Comparison of ENCODE assay signal across 15 cellular contexts in the genomic region with DNA sequence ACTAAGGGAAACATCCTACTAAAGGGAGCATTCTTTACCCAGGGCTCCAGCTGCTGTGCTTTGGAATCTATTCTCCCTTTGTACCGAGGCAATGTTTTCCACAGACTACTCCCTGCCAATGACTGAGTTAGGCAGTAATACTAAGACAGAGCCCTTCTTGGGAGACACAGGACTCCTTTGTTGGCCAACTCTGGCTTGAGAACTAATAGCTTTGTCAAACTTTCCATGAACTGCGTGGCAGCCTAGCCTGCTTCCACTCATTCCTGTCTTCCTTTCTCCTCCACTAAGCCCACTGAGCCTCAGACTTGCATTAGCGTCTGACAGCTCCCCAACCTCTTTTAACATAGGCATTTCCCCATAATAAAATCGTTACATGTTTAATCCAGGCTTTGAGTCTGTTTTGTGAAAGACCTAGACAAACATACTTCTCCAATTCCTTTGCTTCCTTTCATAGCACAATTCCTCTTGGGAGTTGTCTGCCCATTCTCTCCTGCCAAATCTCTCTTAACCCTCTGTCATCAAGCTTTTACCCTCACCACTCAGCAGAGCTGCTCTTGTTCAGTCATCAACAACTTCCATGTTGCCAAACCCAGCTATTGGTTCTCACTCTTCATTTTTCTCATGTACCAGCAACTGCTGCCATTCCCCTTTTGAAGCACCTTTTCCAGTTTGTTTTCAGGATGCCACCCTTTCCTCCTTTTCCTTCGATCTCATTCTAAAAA.
DNase-seq lines count a peak whose midpoint lies in the region; ATAC-seq and TF ChIP-seq lines count a peak whose summit lies in the region.
"Had no signal": no experiment of that assay in that cellular context is flagged by ENCODE, and none has a peak within 500 bp of the region (broad histone marks: within the 10 kb centered on the region; RNA-seq: fewer than 3 reads in every experiment).

No MANE protein-coding gene starts in this region.

- H4K20me1 ChIP-seq in neural progenitor cell (ENCODE audit: low read depth) = no peaks in the 10 kb centered on the region

- H3K4me2 ChIP-seq in neural progenitor cell = peak overlapping the region; percentile 11

- WGBS in aorta, 2 donors = 11 to 20% methylated on average over 5 of the region's 5 CpGs
- 65 to 68% (median 68%) methylated on average over 5 of the region's 5 CpGs for WGBS in ovary, 3 donors

- no peaks in the 10 kb centered on the region for H3K9me3 ChIP-seq in neural progenitor cell (ENCODE audit: low read depth)
- no peaks in the 10 kb centered on the region for H3K9me3 ChIP-seq in aorta (ENCODE audit: control insufficient read depth, low read length)
- H3K9me3 ChIP-seq in ovary = no peaks in the 10 kb centered on the region
- H3K9me3 ChIP-seq: pancreas had no signal

- no peaks in the 10 kb centered on the region for H3K4me1 Mint-ChIP-seq in neural progenitor cell
- peaks cover 2% of the 10 kb centered on the region for H3K4me1 Mint-ChIP-seq in chondrocyte (ENCODE audit: low read depth)
- H3K4me1 Mint-ChIP-seq in stimulated activated naive CD8-positive, alpha-beta T cell treated with anti-CD3 and anti-CD28 coated beads, Interleukin-15, amount 100 ng/mL, for 72 hours = no peaks in the 10 kb centered on the region
- H3K4me1 Mint-ChIP-seq: CD14-positive monocyte had no signal

- H3F3A ChIP-seq in neural progenitor cell (ENCODE audit: low read depth) = no peaks in the 10 kb centered on the region

- TF ChIP-seq CTCF in neural progenitor cell (IDR thresholded peaks at IDR 0.05) (no peak), ovary (IDR thresholded peaks at IDR 0.05) (no peak), chondrocyte (IDR thresholded peaks at IDR 0.05) (no peak)

- H3K4me3 Mint-ChIP-seq in neural progenitor cell (no peak overlapping the region), chondrocyte (ENCODE audit: unreplicated experiment) (no peak overlapping the region)
- H3K4me3 Mint-ChIP-seq in stimulated activated naive CD8-positive, alpha-beta T cell treated with anti-CD3 and anti-CD28 coated beads, Interleukin-15, amount 100 ng/mL, for 72 hours = no peak overlapping the region
- H3K4me3 Mint-ChIP-seq: activated naive CD8-positive, alpha-beta T cell; CD14-positive monocyte; stimulated activated naive CD8-positive, alpha-beta T cell treated with anti-CD3 and anti-CD28 coated beads, Interleukin-15, Interleukin-2, amounts not matched to agents 100 ng/mL and 50 ng/mL, for 24 hours had no signal

- H3K27ac Mint-ChIP-seq in neural progenitor cell (no peak overlapping the region), chondrocyte (ENCODE audit: unreplicated experiment) (no peak overlapping the region)
- H3K27ac Mint-ChIP-seq in stimulated activated naive CD8-positive, alpha-beta T cell treated with anti-CD3 and anti-CD28 coated beads, Interleukin-15, amount 100 ng/mL, for 72 hours = no peak overlapping the region
- H3K27ac Mint-ChIP-seq: activated naive CD8-positive, alpha-beta T cell; CD14-positive monocyte; stimulated activated naive CD8-positive, alpha-beta T cell treated with anti-CD3 and anti-CD28 coated beads, Interleukin-15, Interleukin-2, amounts not matched to agents 100 ng/mL and 50 ng/mL, for 24 hours had no signal

- peaks cover 16% of the 10 kb centered on the region for H3K4me1 ChIP-seq in neural progenitor cell
- peaks cover 0 to 4% of the 10 kb centered on the region in 2 donors for H3K4me1 ChIP-seq in aorta (ENCODE audit: control insufficient read depth in 1 of 2, insufficient read depth in 2 of 2, low read length in 2 of 2)
- no peaks in the 10 kb centered on the region for H3K4me1 ChIP-seq in ovary (ENCODE audit: insufficient read depth)
- H3K4me1 ChIP-seq: pancreas had no signal

- no peak for TF ChIP-seq EP300 in ovary (IDR thresholded peaks at IDR 0.05)

- H2AFZ ChIP-seq in neural progenitor cell (replicated peaks) = no peak overlapping the region

- no peaks in the 10 kb centered on the region for H3K36me3 Mint-ChIP-seq in neural progenitor cell
- H3K36me3 Mint-ChIP-seq in chondrocyte (ENCODE audit: low read depth) = no peaks in the 10 kb centered on the region
- H3K36me3 Mint-ChIP-seq: activated naive CD8-positive, alpha-beta T cell; CD14-positive monocyte had no signal

- DNase-seq in amygdala (lab: John Stamatoyannopoulos, UW) = peak in 49 of 56 donors; percentile 1 to 76 (median 25)
- peak; percentile 93 for DNase-seq in globus pallidus (ENCODE audit: low spot score)
- peak; percentile 39 for DNase-seq in neural progenitor cell (ENCODE audit: low spot score)
- DNase-seq in aorta = peak in 1 of 2 donors; percentile 60
- DNase-seq in ovary = no peak
- no peak for DNase-seq in chondrocyte (ENCODE audit: low spot score)
- DNase-seq in stimulated activated naive CD8-positive, alpha-beta T cell treated with anti-CD3 and anti-CD28 coated beads, Interleukin-15, amount 100 ng/mL, for 72 hours = no peak
- DNase-seq: activated CD4-positive, alpha-beta T cell treated with anti-CD3 and anti-CD28 coated beads for 48 hours; NCI-H446 treated with DMSO at 0.1 percent for 48 hours; pancreas; stimulated activated CD4-positive, alpha-beta T cell treated with anti-CD3 and anti-CD28 coated beads, Interleukin-12 subunit alpha, Interleukin-12 subunit beta, amount 100 ng/mL, for 4 hours had no signal

- H3K27ac ChIP-seq in neural progenitor cell (no peak overlapping the region), aorta (ENCODE audit: low read depth in 1 of 2, low read length in 2 of 2) (peak overlapping the region; percentile 97 to 99), ovary (no peak overlapping the region)
- H3K27ac ChIP-seq: pancreas, SK-N-MC had no signal

- H3K79me2 ChIP-seq in neural progenitor cell (ENCODE audit: low read depth) = no peaks in the 10 kb centered on the region

- intact Hi-C loops in aorta (cut with DNase I) = no loop called here
- intact Hi-C loops in ovary (cut with DNase I) = no loop called here

- peak; percentile 90 for ATAC-seq in aorta (ENCODE audit: low FRiP score)
- ATAC-seq in stimulated activated naive CD8-positive, alpha-beta T cell treated with anti-CD3 and anti-CD28 coated beads, Interleukin-15, amount 100 ng/mL, for 72 hours = no peak
- ATAC-seq: pancreas had no signal

- H3K9me3 Mint-ChIP-seq in neural progenitor cell (no peaks in the 10 kb centered on the region), chondrocyte (ENCODE audit: low read depth) (no peaks in the 10 kb centered on the region)
- no peaks in the 10 kb centered on the region for H3K9me3 Mint-ChIP-seq in stimulated activated naive CD8-positive, alpha-beta T cell treated with anti-CD3 and anti-CD28 coated beads, Interleukin-15, amount 100 ng/mL, for 72 hours
- H3K9me3 Mint-ChIP-seq: CD14-positive monocyte; stimulated activated naive CD8-positive, alpha-beta T cell treated with anti-CD3 and anti-CD28 coated beads, Interleukin-15, Interleukin-2, amounts not matched to agents 100 ng/mL and 50 ng/mL, for 24 hours had no signal

- H3K4me3 ChIP-seq in neural progenitor cell = no peak overlapping the region
- H3K4me3 ChIP-seq in aorta (ENCODE audit: low read length in 2 of 2) = no peak overlapping the region
- no peak overlapping the region for H3K4me3 ChIP-seq in ovary
- H3K4me3 ChIP-seq: pancreas, SK-N-MC had no signal

- H3K36me3 ChIP-seq in neural progenitor cell = no peaks in the 10 kb centered on the region
- no peaks in the 10 kb centered on the region for H3K36me3 ChIP-seq in aorta (ENCODE audit: control insufficient read depth in 1 of 2, insufficient read depth in 2 of 2, low read length in 1 of 2)
- H3K36me3 ChIP-seq in ovary = no peaks in the 10 kb centered on the region
- H3K36me3 ChIP-seq: pancreas had no signal

- TF ChIP-seq POLR2A in ovary (IDR thresholded peaks at IDR 0.05) = no peak

- H3K27me3 Mint-ChIP-seq in neural progenitor cell (ENCODE audit: insufficient read depth, low read depth) (no peaks in the 10 kb centered on the region), chondrocyte (ENCODE audit: low read depth) (no peaks in the 10 kb centered on the region)
- no peaks in the 10 kb centered on the region for H3K27me3 Mint-ChIP-seq in stimulated activated naive CD8-positive, alpha-beta T cell treated with anti-CD3 and anti-CD28 coated beads, Interleukin-15, amount 100 ng/mL, for 72 hours
- H3K27me3 Mint-ChIP-seq: activated naive CD8-positive, alpha-beta T cell; stimulated activated naive CD8-positive, alpha-beta T cell treated with anti-CD3 and anti-CD28 coated beads, Interleukin-15, Interleukin-2, amounts not matched to agents 100 ng/mL and 50 ng/mL, for 24 hours had no signal

- no peak overlapping the region for H3K9ac ChIP-seq in neural progenitor cell

- H3K27me3 ChIP-seq in neural progenitor cell = no peaks in the 10 kb centered on the region
- H3K27me3 ChIP-seq in aorta (ENCODE audit: control insufficient read depth in 1 of 2, insufficient read depth in 2 of 2, low read length in 1 of 2) = no peaks in the 10 kb centered on the region
- H3K27me3 ChIP-seq in ovary = no peaks in the 10 kb centered on the region
- H3K27me3 ChIP-seq: pancreas had no signal

Comparison
In these comparisons a context has a peak if more than half of its experiments do, and no peak if none do; other contexts are left out.
1. DNase-seq: peak in amygdala (49 of 56), globus pallidus (single experiment) and neural progenitor cell (single experiment); none in ovary (0 of 5), chondrocyte (single experiment) and stimulated activated naive CD8-positive, alpha-beta T cell treated with anti-CD3 and anti-CD28 coated beads, Interleukin-15, amount 100 ng/mL, for 72 hours (0 of 2).
2. H3K27ac ChIP-seq: peak in aorta (2 of 2); none in neural progenitor cell (single experiment) and ovary (0 of 2).